In genomic region chr1:56189946-56190920, GRCh38 we compare ENCODE assay signal across 1 cellular context.
TF ChIP-seq lines count a peak whose summit lies in the region.

No MANE protein-coding gene starts in this region.

TF ChIP-seq in SK-N-SH, 30 proteins besides CTCF, POLR2A, EP300 and RAD21 (continued from another document):
- TF ChIP-seq, protein P1, sequence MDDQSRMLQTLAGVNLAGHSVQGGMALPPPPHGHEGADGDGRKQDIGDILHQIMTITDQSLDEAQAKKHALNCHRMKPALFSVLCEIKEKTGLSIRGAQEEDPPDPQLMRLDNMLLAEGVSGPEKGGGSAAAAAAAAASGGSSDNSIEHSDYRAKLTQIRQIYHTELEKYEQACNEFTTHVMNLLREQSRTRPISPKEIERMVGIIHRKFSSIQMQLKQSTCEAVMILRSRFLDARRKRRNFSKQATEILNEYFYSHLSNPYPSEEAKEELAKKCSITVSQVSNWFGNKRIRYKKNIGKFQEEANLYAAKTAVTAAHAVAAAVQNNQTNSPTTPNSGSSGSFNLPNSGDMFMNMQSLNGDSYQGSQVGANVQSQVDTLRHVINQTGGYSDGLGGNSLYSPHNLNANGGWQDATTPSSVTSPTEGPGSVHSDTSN (IDR thresholded peaks at IDR 0.05) = no peak
- TF ChIP-seq NRF1 (IDR thresholded peaks at IDR 0.05; ENCODE audit: low read depth, low read length) (no peak), NFIC (IDR thresholded peaks at IDR 0.05; ENCODE audit: borderline replicate concordance) (no peak), TCF12 (IDR thresholded peaks at IDR 0.05) (no peak)
